8 cellular contexts compared by ENCODE assay signal in the genomic region with DNA sequence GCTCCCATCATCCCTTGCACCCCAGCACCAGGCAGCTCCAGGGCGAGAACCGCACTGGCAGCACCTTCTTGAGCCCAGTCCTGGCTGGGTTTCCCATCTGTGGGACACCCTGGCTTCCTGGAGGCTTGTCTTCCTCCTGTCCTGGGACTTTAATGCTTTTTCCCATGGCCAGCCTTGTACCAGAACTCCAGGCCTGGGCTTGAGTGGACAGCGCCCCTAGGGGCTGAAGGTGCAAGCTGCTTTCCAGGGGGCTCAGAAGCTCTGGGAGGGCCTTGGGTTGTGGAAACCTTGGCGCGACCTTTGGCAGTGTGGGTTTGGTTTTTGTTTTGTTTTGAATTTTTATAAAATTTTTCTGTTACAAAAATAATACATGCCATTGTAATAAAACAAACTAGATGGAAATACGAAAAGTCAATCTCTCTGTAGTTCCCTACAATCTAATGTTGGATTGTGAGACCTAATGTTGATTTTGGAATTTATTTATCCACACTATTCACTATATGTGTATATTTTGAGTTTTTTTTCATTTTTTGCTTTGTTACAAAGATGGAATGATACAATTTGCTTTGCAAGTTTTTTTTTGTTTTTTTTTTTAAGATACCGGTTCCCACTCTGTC. TPM values are rescaled to one million over a fixed set of nuclear protein-coding genes. Genes with fewer than 3 reads are reported as not detected.
DNase-seq lines count a peak whose midpoint lies in the region; ATAC-seq and TF ChIP-seq lines count a peak whose summit lies in the region.

No MANE protein-coding gene starts in this region.

- no peaks in the 10 kb centered on the region for H3K36me3 ChIP-seq in SJSA1

- H3K9me3 ChIP-seq in CD4-positive, alpha-beta T cell (ENCODE audit: control insufficient read depth, low read length) = no peaks in the 10 kb centered on the region
- no peaks in the 10 kb centered on the region for H3K9me3 ChIP-seq in SJSA1 (replicated peaks)

- no peak overlapping the region for H3K27ac Mint-ChIP-seq in CD4-positive, alpha-beta T cell
- H3K27ac Mint-ChIP-seq in stimulated activated effector memory CD8-positive, alpha-beta T cell treated with anti-CD3 and anti-CD28 coated beads, Interleukin-12 subunit alpha, Interleukin-12 subunit beta, amount 100 ng/mL, for 72 hours = no peak overlapping the region

- no peaks in the 10 kb centered on the region for H3K4me1 ChIP-seq in SJSA1 (replicated peaks)

- ATAC-seq in CD4-positive, alpha-beta T cell (ENCODE audit: poor library complexity) = peak; percentile 59
- ATAC-seq in stimulated activated effector memory CD8-positive, alpha-beta T cell treated with anti-CD3 and anti-CD28 coated beads, Interleukin-12 subunit alpha, Interleukin-12 subunit beta, amount 100 ng/mL, for 72 hours = peak; percentile 70
- ATAC-seq in HG02884 (IDR thresholded peaks at IDR 0.05; ENCODE audit: unreplicated experiment) (no peak), HG03135 (IDR thresholded peaks at IDR 0.05; ENCODE audit: unreplicated experiment) (no peak)

- H3K27me3 ChIP-seq in CD4-positive, alpha-beta T cell (ENCODE audit: control insufficient read depth, insufficient read depth, low read length) = no peaks in the 10 kb centered on the region
- H3K27me3 ChIP-seq in SJSA1 (replicated peaks) = no peaks in the 10 kb centered on the region

- TF ChIP-seq CTCF in CD4-positive, alpha-beta T cell (IDR thresholded peaks at IDR 0.05) = peak; percentile 66

- DNase-seq in CD4-positive, alpha-beta T cell = peak in 5 of 10 experiments; percentile 7 to 44 (median 21)
- DNase-seq in H4 (ENCODE audit: low spot score) (peak; percentile 41), SJSA1 (ENCODE audit: low read depth in 1 of 2, low spot score in 2 of 2) (peak; percentile 33 to 63), astrocyte of the hippocampus (ENCODE audit: low read depth, low spot score) (peak; percentile 56), kidney tubule cell (ENCODE audit: low spot score) (peak; percentile 40)
- DNase-seq in stimulated activated effector memory CD8-positive, alpha-beta T cell treated with anti-CD3 and anti-CD28 coated beads, Interleukin-12 subunit alpha, Interleukin-12 subunit beta, amount 100 ng/mL, for 72 hours (ENCODE audit: low spot score in 2 of 2) = peak; percentile 40 to 72

- no peak overlapping the region for H3K27ac ChIP-seq in CD4-positive, alpha-beta T cell (ENCODE audit: low read depth, low read length)
- no peak overlapping the region for H3K27ac ChIP-seq in SJSA1

- CTCF ChIA-PET in CD4-positive, alpha-beta T cell (lab: Charles Lee) = interaction anchor here (0.8 to 1.5 kb wide), 5 partner anchors 8 to 130 kb away, joined by 3 to 5 read pairs (median 3); a partner anchor contains a TSS

- no peak overlapping the region for H3K4me3 ChIP-seq in SJSA1

- POLR2A ChIA-PET in CD4-positive, alpha-beta T cell (lab: Charles Lee) = interaction anchor here (0.6 to 1.0 kb wide), 2 partner anchors 20 to 26 kb away, joined by 3 read pairs; no protein-coding TSS in a partner anchor

- no peaks in the 10 kb centered on the region for H3K9me3 Mint-ChIP-seq in CD4-positive, alpha-beta T cell
- H3K9me3 Mint-ChIP-seq in stimulated activated effector memory CD8-positive, alpha-beta T cell treated with anti-CD3 and anti-CD28 coated beads, Interleukin-12 subunit alpha, Interleukin-12 subunit beta, amount 100 ng/mL, for 72 hours = no peaks in the 10 kb centered on the region

- no peaks in the 10 kb centered on the region for H3K27me3 Mint-ChIP-seq in CD4-positive, alpha-beta T cell

- no peak overlapping the region for H3K4me3 Mint-ChIP-seq in CD4-positive, alpha-beta T cell
- H3K4me3 Mint-ChIP-seq in stimulated activated effector memory CD8-positive, alpha-beta T cell treated with anti-CD3 and anti-CD28 coated beads, Interleukin-12 subunit alpha, Interleukin-12 subunit beta, amount 100 ng/mL, for 72 hours = no peak overlapping the region

- intact Hi-C loops in CD4-positive, alpha-beta T cell (cut with DNase I, micrococcal nuclease) = no loop called here

- H3K4me1 Mint-ChIP-seq in CD4-positive, alpha-beta T cell (ENCODE audit: low read depth) = no peaks in the 10 kb centered on the region
- H3K4me1 Mint-ChIP-seq in stimulated activated effector memory CD8-positive, alpha-beta T cell treated with anti-CD3 and anti-CD28 coated beads, Interleukin-12 subunit alpha, Interleukin-12 subunit beta, amount 100 ng/mL, for 72 hours = no peaks in the 10 kb centered on the region

- peaks cover 11% of the 10 kb centered on the region for H3K36me3 Mint-ChIP-seq in CD4-positive, alpha-beta T cell (ENCODE audit: low read depth)
- no peaks in the 10 kb centered on the region for H3K36me3 Mint-ChIP-seq in stimulated activated effector memory CD8-positive, alpha-beta T cell treated with anti-CD3 and anti-CD28 coated beads, Interleukin-12 subunit alpha, Interleukin-12 subunit beta, amount 100 ng/mL, for 72 hours

RNA-seq across cellular contexts. Expression of a gene that starts 33.8 kb away (rescaled TPM):
- total RNA-seq in CD4-positive, alpha-beta T cell = 1,000 to 10,000 TPM; 2,191 to 2,374 TPM
- 1,241 and 1,313 TPM in 2 replicates for total RNA-seq in H4 (2014; rRNA removed; shearing (Covaris generic))
- 1,018 and 1,165 TPM in 2 replicates for total RNA-seq in SJSA1 (2014; rRNA removed; shearing (Covaris generic))

Comparison
In these comparisons a context has a peak if more than half of its experiments do, and no peak if none do; other contexts are left out.
1. ATAC-seq: peak in CD4-positive, alpha-beta T cell (single experiment) and stimulated activated effector memory CD8-positive, alpha-beta T cell treated with anti-CD3 and anti-CD28 coated beads, Interleukin-12 subunit alpha, Interleukin-12 subunit beta, amount 100 ng/mL, for 72 hours (single experiment); none in HG02884 (single experiment) and HG03135 (single experiment).